ENCODE assay signal across 10 cellular contexts in genomic region chr11:390175-390574, GRCh38.
DNase-seq lines count a peak whose midpoint lies in the region; ATAC-seq lines count a peak whose summit lies in the region.
"Had no signal": no experiment of that assay in that cellular context is flagged by ENCODE, and none has a peak within 500 bp of the region (broad histone marks: within the 10 kb centered on the region; RNA-seq: fewer than 3 reads in every experiment).

No MANE protein-coding gene starts in this region.

- DNase-seq in NCI-H1436 (lab: John Stamatoyannopoulos, UW): peak; percentile 55
- no peak for DNase-seq in NCI-H1436 treated with DMSO at 0.1 percent for 48 hours (lab: John Stamatoyannopoulos, UW)
- peak; percentile 52 for DNase-seq in NCI-H2196 (lab: John Stamatoyannopoulos, UW; ENCODE audit: unreplicated experiment)
- DNase-seq in iPS-NIHi7 (ENCODE audit: extremely low spot score): peak; percentile 75
- DNase-seq: COR-L47; midbrain; NCI-H226; stimulated activated CD8-positive, alpha-beta memory T cell treated with anti-CD3 and anti-CD28 coated beads, Interleukin-4, amount 100 ng/mL, for 48 hours had no signal

- ATAC-seq in GM21737 (IDR thresholded peaks at IDR 0.05; ENCODE audit: unreplicated experiment) (no peak), GM21360 (IDR thresholded peaks at IDR 0.05; ENCODE audit: unreplicated experiment) (no peak)
